21 cellular contexts compared by ENCODE assay signal in the genomic region with DNA sequence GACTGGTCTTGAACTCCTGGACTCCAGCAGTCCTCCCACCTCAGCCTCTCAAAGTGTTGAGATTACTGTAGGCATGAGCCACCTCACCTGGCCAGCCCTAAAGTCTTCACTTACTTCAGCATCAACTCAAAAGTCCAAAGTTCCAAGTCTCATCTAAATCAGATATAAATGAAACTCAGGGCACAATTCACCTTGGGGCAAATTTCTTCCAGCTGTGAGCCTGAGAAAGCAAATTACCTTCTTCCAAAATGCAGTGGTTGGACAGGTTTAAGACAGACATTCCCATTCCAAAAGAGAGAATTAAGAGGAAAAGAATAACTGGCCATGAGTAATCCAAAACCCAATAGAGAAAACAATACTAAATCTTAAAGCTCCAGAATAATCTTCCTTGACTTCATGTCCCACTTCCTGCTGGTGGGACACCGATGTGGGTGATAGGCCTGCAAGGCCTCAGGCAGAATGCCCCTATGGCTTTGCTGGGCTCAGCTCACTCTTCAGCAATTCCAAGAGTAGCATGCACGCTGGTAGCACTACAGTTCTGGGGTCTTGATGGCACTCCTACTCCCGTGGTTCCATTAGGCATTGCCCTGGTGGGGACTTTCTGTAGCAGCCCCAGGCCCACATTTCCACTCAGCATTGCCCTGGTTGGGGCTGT. TPM values are rescaled to one million over a fixed set of nuclear protein-coding genes. Genes with fewer than 3 reads are reported as not detected.
DNase-seq lines count a peak whose midpoint lies in the region; ATAC-seq, FAIRE-seq and TF ChIP-seq lines count a peak whose summit lies in the region.
"Had no signal": no experiment of that assay in that cellular context is flagged by ENCODE, and none has a peak within 500 bp of the region (broad histone marks: within the 10 kb centered on the region; RNA-seq: fewer than 3 reads in every experiment).

No MANE protein-coding gene starts in this region.

- 0 out of 2 replicates have a peak overlapping the region, but pooled peaks have one; percentile 3 for H4K8ac ChIP-seq in H1 (ENCODE audit: extremely low read depth, insufficient read depth, low read length)

- H3K27ac ChIP-seq in GM23338 (ENCODE audit: low read depth) (no peak overlapping the region), H1 (ENCODE audit: low read depth, low read length) (no peak overlapping the region), small intestine (ENCODE audit: low read depth in 1 of 2, low read length in 1 of 2) (no peak overlapping the region)
- H3K27ac ChIP-seq: C4-2B, GM23248 had no signal

- no peak overlapping the region for H3K9ac ChIP-seq in H1 (replicated peaks in 1 of 4; ENCODE audit: extremely low read depth in 1 of 4, low read depth in 3 of 4, low read length in 3 of 4)
- H3K9ac ChIP-seq: GM23248 had no signal

- no peak for TF ChIP-seq POLR2A in H1 (IDR thresholded peaks at IDR 0.05; ENCODE audit: control extremely low read depth in 1 of 2, low read depth in 2 of 2, low read length in 2 of 2)

- H2BK5ac ChIP-seq in H1 (ENCODE audit: low read depth, low read length): peak overlapping the region; percentile 35; the same call in 1 of the 2 replicates

- peaks cover 6% of the 10 kb centered on the region; the same call in 1 of the 3 replicates for H3K36me3 Mint-ChIP-seq in GM23338 (ENCODE audit: low read depth)
- H3K36me3 Mint-ChIP-seq: CD4-positive, CD25-positive, alpha-beta regulatory T cell; CD8-positive, alpha-beta T cell had no signal

- CTCF ChIA-PET in H1 (lab: Charles Lee; ENCODE audit: partially characterized antibody): interaction anchor here (0.6 kb wide), 1 partner anchor 60 kb away, joined by 3 read pairs; no protein-coding TSS in a partner anchor

- no peak overlapping the region for H4K91ac ChIP-seq in H1 (replicated peaks; ENCODE audit: insufficient read length, low read length)

- no peak for DNase-seq in GM23338 (ENCODE audit: low spot score)
- no peak for DNase-seq in H1 (ENCODE audit: low read depth in 1 of 2, low spot score in 2 of 2)
- DNase-seq in mesenteric fat pad (ENCODE audit: low spot score): peak; percentile 39
- DNase-seq in small intestine: peak; percentile 81
- DNase-seq: Caco-2; CD4-positive, CD25-positive, alpha-beta regulatory T cell; CD8-positive, alpha-beta T cell; DMS153; DND-41; GDM1; HFFc6 had no signal

- no peak overlapping the region for H3K4ac ChIP-seq in H1 (replicated peaks; ENCODE audit: insufficient read length, low read depth, low read length)

- 0 out of 2 replicates have a peak overlapping the region, but pooled peaks have one; percentile 80 for H2BK20ac ChIP-seq in H1 (ENCODE audit: low read length)

- no peak overlapping the region; the same call in 1 of the 2 replicates for H3K18ac ChIP-seq in H1 (ENCODE audit: extremely low read depth, low read length)

- no peaks in the 10 kb centered on the region for H3K79me2 ChIP-seq in GM23338 (replicated peaks; ENCODE audit: insufficient read depth)
- no peaks in the 10 kb centered on the region for H3K79me2 ChIP-seq in H1 (ENCODE audit: control insufficient read depth in 1 of 2, insufficient read depth in 2 of 2, low read length in 2 of 2)

- H3K23me2 ChIP-seq in H1 (ENCODE audit: low read depth, low read length): no peaks in the 10 kb centered on the region

- peaks cover 8% of the 10 kb centered on the region; the same call in 2 of the 3 replicates for H3K9me3 Mint-ChIP-seq in GM23338
- H3K9me3 Mint-ChIP-seq: CD8-positive, alpha-beta T cell; HFFc6 had no signal

- H3K36me3 ChIP-seq in GM23338 (ENCODE audit: insufficient read depth) (no peaks in the 10 kb centered on the region), H1 (ENCODE audit: control insufficient read depth in 2 of 4, insufficient read depth in 4 of 4, low read length in 3 of 4) (no peaks in the 10 kb centered on the region), small intestine (ENCODE audit: control insufficient read depth in 2 of 2, insufficient read depth in 2 of 2, low read length in 2 of 2) (no peaks in the 10 kb centered on the region)
- H3K36me3 ChIP-seq: HAP-1 had no signal

- H2AFZ ChIP-seq in GM23338 (peak overlapping the region; percentile 76; the same call in 1 of the 2 replicates), H1 (ENCODE audit: low read length) (no peak overlapping the region)
- H2AFZ ChIP-seq: GM23248 had no signal

- H3K4me3 Mint-ChIP-seq in GM23338: no peak overlapping the region
- H3K4me3 Mint-ChIP-seq: CD4-positive, CD25-positive, alpha-beta regulatory T cell; CD8-positive, alpha-beta T cell; HFFc6 had no signal

- H2BK15ac ChIP-seq in H1 (ENCODE audit: low read length): 0 out of 2 replicates have a peak overlapping the region, but pooled peaks have one; percentile 31

- H3K79me1 ChIP-seq in H1 (ENCODE audit: low read depth, low read length): no peaks in the 10 kb centered on the region

- WGBS in H1 (ENCODE audit: extremely low coverage in 1 of 2, insufficient coverage in 1 of 2, insufficient read length in 1 of 2, insufficient replicate concordance in 2 of 2, low coverage in 1 of 2, low lambda C conversion rate in 2 of 2, missing lambda C conversion rate in 1 of 2), 2 experiments: 92% methylated on average over 3 of the region's 3 CpGs; no CpG with 5 or more reads in 1 of the 2 experiments
- 78 to 88% (median 86%) methylated on average over 3 of the region's 3 CpGs for WGBS in small intestine, 3 donors

- H4K5ac ChIP-seq in H1 (ENCODE audit: insufficient read length, low read depth, low read length): no peak overlapping the region

- TF ChIP-seq CTCF in GM23338 (conservative IDR thresholded peaks at IDR 0.05; ENCODE audit: low read depth in 2 of 2) (no peak), H1 (IDR thresholded peaks at IDR 0.05; ENCODE audit: control extremely low read depth in 1 of 3, insufficient read depth in 1 of 3, low read depth in 1 of 3, low read length in 3 of 3) (no peak)

- no peak for TF ChIP-seq RAD21 in H1 (IDR thresholded peaks at IDR 0.05 in 1 of 2, conservative IDR thresholded peaks at IDR 0.05 in 1 of 2; ENCODE audit: low read depth in 2 of 2, low read length in 2 of 2)

- peaks cover 8% of the 10 kb centered on the region for H3K4me1 Mint-ChIP-seq in GM23338
- H3K4me1 Mint-ChIP-seq: CD4-positive, CD25-positive, alpha-beta regulatory T cell had no signal

- H3K23ac ChIP-seq in H1 (ENCODE audit: insufficient read length): no peak overlapping the region

- 0 out of 2 replicates have a peak, but pooled peaks cover 3% of the 10 kb centered on the region for H3K9me2 ChIP-seq in GM23338 (ENCODE audit: insufficient read depth)

- no peak overlapping the region for H3K4me3 ChIP-seq in GM23338
- H3K4me3 ChIP-seq in H1 (ENCODE audit: extremely low read depth in 1 of 4, insufficient read depth in 2 of 4, low read depth in 3 of 4, low read length in 4 of 4): no peak overlapping the region
- H3K4me3 ChIP-seq in small intestine (ENCODE audit: low read depth in 1 of 2, low read length in 2 of 2): no peak overlapping the region
- H3K4me3 ChIP-seq: GM12878, GM23248, HAP-1 had no signal

- no peak overlapping the region for H2BK120ac ChIP-seq in H1 (replicated peaks; ENCODE audit: low read depth, low read length)

- TF ChIP-seq EP300 in H1 (IDR thresholded peaks at IDR 0.05; ENCODE audit: borderline replicate concordance in 1 of 2, low read depth in 2 of 2, low read length in 2 of 2): no peak

- H4K20me1 ChIP-seq in GM23338 (replicated peaks; ENCODE audit: insufficient read depth) (no peaks in the 10 kb centered on the region), H1 (replicated peaks in 1 of 2; ENCODE audit: control insufficient read depth in 1 of 2, insufficient read depth in 2 of 2, low read length in 2 of 2) (no peaks in the 10 kb centered on the region)

- no peaks in the 10 kb centered on the region for H3K9me3 ChIP-seq in H1 (ENCODE audit: insufficient read depth in 2 of 2, low read depth in 1 of 2, low read length in 1 of 2)
- no peaks in the 10 kb centered on the region for H3K9me3 ChIP-seq in small intestine (ENCODE audit: control insufficient read depth, low read depth)
- H3K9me3 ChIP-seq: Caco-2, HAP-1 had no signal

- peaks cover 10% of the 10 kb centered on the region; the same call in 1 of the 2 replicates for H3K4me1 ChIP-seq in GM23338 (ENCODE audit: insufficient read depth)
- peaks cover 0 to 3% (median 0%) of the 10 kb centered on the region in 4 experiments; a peak in 1 of 7 replicates for H3K4me1 ChIP-seq in H1 (replicated peaks in 1 of 4; ENCODE audit: control insufficient read depth in 3 of 4, insufficient read depth in 4 of 4, low read length in 3 of 4)
- no peaks in the 10 kb centered on the region for H3K4me1 ChIP-seq in small intestine (ENCODE audit: control insufficient read depth in 2 of 2, insufficient read depth in 1 of 2, low read depth in 1 of 2, low read length in 1 of 2)
- H3K4me1 ChIP-seq: Caco-2, HAP-1 had no signal

- POLR2A ChIA-PET in H1 (lab: Charles Lee; ENCODE audit: partially characterized antibody): interaction anchor here (1.0 to 3.0 kb wide), 5 partner anchors 43 to 158 kb away, joined by 3 to 16 read pairs (median 3); partner anchors contain the start of genes MORC2 and TUG1

- H3K56ac ChIP-seq in H1 (replicated peaks; ENCODE audit: insufficient read length, low read depth, low read length): no peak overlapping the region

- no peaks in the 10 kb centered on the region for H3F3A ChIP-seq in GM23338 (replicated peaks; ENCODE audit: low read depth)

- no peak overlapping the region for H3K4me2 ChIP-seq in GM23338
- no peak overlapping the region for H3K4me2 ChIP-seq in H1 (ENCODE audit: insufficient read depth in 1 of 2, low read depth in 2 of 2, low read length in 2 of 2)

- H3K27ac Mint-ChIP-seq in GM23338: no peak overlapping the region
- H3K27ac Mint-ChIP-seq: CD4-positive, CD25-positive, alpha-beta regulatory T cell; CD8-positive, alpha-beta T cell; HFFc6 had no signal

- H2AK5ac ChIP-seq in H1 (ENCODE audit: low read depth, low read length): no peak overlapping the region

- H3K14ac ChIP-seq in H1 (ENCODE audit: insufficient read length): no peak overlapping the region

- H2BK12ac ChIP-seq in H1 (ENCODE audit: low read depth, low read length): peak overlapping the region; percentile 55; the same call in 1 of the 2 replicates

- peaks cover 2% of the 10 kb centered on the region for H3K27me3 Mint-ChIP-seq in GM23338 (ENCODE audit: insufficient read depth, low read depth, poor library complexity)

- ATAC-seq in GM23338 (no peak), GM18909 (IDR thresholded peaks at IDR 0.05; ENCODE audit: poor library complexity, unreplicated experiment) (no peak), SK-N-SH treated with all-trans-retinoic acid at 6 μM for 48 hours (no peak), GM18867 (IDR thresholded peaks at IDR 0.05; ENCODE audit: unreplicated experiment) (no peak), GM18873 (IDR thresholded peaks at IDR 0.05; ENCODE audit: low FRiP score, unreplicated experiment) (no peak)
- ATAC-seq: CD8-positive, alpha-beta T cell; GM12878 had no signal

- FAIRE-seq in H1 (lab: Jason Lieb, UNC) (no peak), small intestine (lab: Jason Lieb, UNC) (no peak)
- FAIRE-seq: GM12878, GM19239, H54 had no signal

- H3K27me3 ChIP-seq in GM23338 (ENCODE audit: insufficient read depth) (no peaks in the 10 kb centered on the region), H1 (replicated peaks in 1 of 4; ENCODE audit: control insufficient read depth in 3 of 4, extremely low read depth in 1 of 4, insufficient read depth in 3 of 4, low read length in 3 of 4) (no peaks in the 10 kb centered on the region), small intestine (ENCODE audit: control insufficient read depth in 2 of 2, insufficient read depth in 2 of 2, low read length in 2 of 2) (no peaks in the 10 kb centered on the region)

RNA-seq across cellular contexts. Expression of gene TUG1, which starts 50.3 kb away (rescaled TPM):
- total RNA-seq in GM23338 (2014; rRNA removed; shearing (Covaris generic)): 125 and 137 TPM in 2 replicates
- 45.1 and 58.3 TPM in 2 replicates for polyA plus RNA-seq in GM23338 (2016; fragmentation: Nextera tagmentation; extraction: Ambion mirVana)
- 106 and 119 TPM in 2 replicates for total RNA-seq in H1 (2021; fragmentation: NEBNext Ultra II Directional; extraction: Animal tissue kit (Norgen Biotek cat#: 25700))
- polyA plus RNA-seq in H1 (2011; rRNA removed): 86.0 and 129 TPM in 2 replicates
- polyA plus RNA-seq in H1 (2011; cell fraction: cytosol; rRNA removed): 105 TPM
- 156 TPM for polyA plus RNA-seq in H1 (2011; cell fraction: nucleus; rRNA removed)
- 59.4 to 101 TPM (median 78.8 TPM) in 4 replicates for polyA plus RNA-seq in H1 (2012, experiment 1 of 2)
- 5.0 TPM for polyA plus RNA-seq in H1 (2012, experiment 2 of 2)
- 132 TPM for polyA plus RNA-seq in H1 (2013, experiment 1 of 2)
- 133 TPM for polyA plus RNA-seq in H1 (2013, experiment 2 of 2)
- 142 and 192 TPM in 2 replicates for polyA minus RNA-seq in H1 (2011; rRNA and poly(A)+ RNA removed)
- polyA minus RNA-seq in H1 (2011; cell fraction: cytosol; rRNA and poly(A)+ RNA removed): 62.4 TPM
- polyA minus RNA-seq in H1 (2011; cell fraction: nucleus; rRNA and poly(A)+ RNA removed): 137 TPM
- total RNA-seq in mesenteric fat pad: 52.2 TPM
- 10 to 100 TPM; 20.8 to 30.0 (median 27.7) TPM for polyA plus RNA-seq in small intestine

RNA-seq across cellular contexts. Expression of gene MORC2, which starts 50.8 kb away (rescaled TPM):
- 63.3 and 63.8 TPM in 2 replicates for total RNA-seq in GM23338 (2014; rRNA removed; shearing (Covaris generic))
- polyA plus RNA-seq in GM23338 (2016; fragmentation: Nextera tagmentation; extraction: Ambion mirVana): 33.1 and 36.0 TPM in 2 replicates
- 68.0 and 72.5 TPM in 2 replicates for total RNA-seq in H1 (2021; fragmentation: NEBNext Ultra II Directional; extraction: Animal tissue kit (Norgen Biotek cat#: 25700))
- polyA plus RNA-seq in H1 (2011; rRNA removed): 15.4 and 17.0 TPM in 2 replicates
- polyA plus RNA-seq in H1 (2011; cell fraction: cytosol; rRNA removed): 19.1 TPM
- 43.5 TPM for polyA plus RNA-seq in H1 (2011; cell fraction: nucleus; rRNA removed)
- polyA plus RNA-seq in H1 (2012, experiment 1 of 2): 50.2 to 58.3 TPM (median 52.0 TPM) in 4 replicates
- 11.4 TPM for polyA plus RNA-seq in H1 (2012, experiment 2 of 2)
- 45.2 TPM for polyA plus RNA-seq in H1 (2013, experiment 1 of 2)
- 37.9 TPM for polyA plus RNA-seq in H1 (2013, experiment 2 of 2)
- 62.0 and 63.9 TPM in 2 replicates for polyA minus RNA-seq in H1 (2011; rRNA and poly(A)+ RNA removed)
- 47.2 TPM for polyA minus RNA-seq in H1 (2011; cell fraction: cytosol; rRNA and poly(A)+ RNA removed)
- 46.8 TPM for polyA minus RNA-seq in H1 (2011; cell fraction: nucleus; rRNA and poly(A)+ RNA removed)
- total RNA-seq in mesenteric fat pad: 28.7 TPM
- polyA plus RNA-seq in small intestine: 10 to 100 TPM; 13.6 to 28.4 (median 14.1) TPM

Comparison
In these comparisons a context has a peak if more than half of its experiments do, and no peak if none do; other contexts are left out.
1. DNase-seq: peak in mesenteric fat pad (single experiment) and small intestine (single experiment); none in GM23338 (single experiment) and H1 (0 of 2).